13 cellular contexts compared by ENCODE assay signal in genomic region chr5:144549580-144549979, GRCh38.
DNase-seq lines count a peak whose midpoint lies in the region; ATAC-seq and TF ChIP-seq lines count a peak whose summit lies in the region.
"Had no signal": no experiment of that assay in that cellular context is flagged by ENCODE, and none has a peak within 500 bp of the region (broad histone marks: within the 10 kb centered on the region; RNA-seq: fewer than 3 reads in every experiment).

No MANE protein-coding gene starts in this region.

- DNase-seq in GM23248: peak; percentile 34
- DNase-seq in NCI-H446 treated with DMSO at 0.1 percent for 48 hours (lab: John Stamatoyannopoulos, UW): peak; percentile 91
- DNase-seq in fibroblast of mammary gland (ENCODE audit: low read depth): peak; percentile 26
- DNase-seq in skeletal muscle cell (ENCODE audit: low read depth): peak; percentile 67
- DNase-seq in stimulated activated naive B cell treated with anti-CD40 and anti-IgM and Interleukin-4, amounts not matched to agents 10 μg/mL and 1 μg/mL and 100 μg/mL, for 72 hours: no peak
- DNase-seq in T-helper 1 cell: no peak
- no peak for DNase-seq in endothelial cell (ENCODE audit: low spot score)
- DNase-seq: activated CD8-positive, alpha-beta memory T cell treated with anti-CD3 and anti-CD28 coated beads for 24 hours; retina had no signal

- H3K79me2 ChIP-seq in GM23248 (ENCODE audit: insufficient read depth): no peaks in the 10 kb centered on the region

- H3K4me1 ChIP-seq in GM23248 (ENCODE audit: insufficient read depth): peaks cover 9% of the 10 kb centered on the region; the same call in 1 of the 2 replicates
- H3K4me1 ChIP-seq: adrenal gland had no signal

- 2 to 6% methylated on average over 3 of the region's 3 CpGs for WGBS in GM23248 (ENCODE audit: low coverage in 1 of 2, low lambda C conversion rate in 2 of 2, missing lambda C conversion rate in 2 of 2), 2 experiments

- no peaks in the 10 kb centered on the region for H3K27me3 ChIP-seq in GM23248 (replicated peaks; ENCODE audit: insufficient read depth)
- H3K27me3 ChIP-seq: adrenal gland had no signal

- no peaks in the 10 kb centered on the region for H3K4me1 Mint-ChIP-seq in stimulated activated naive B cell treated with anti-CD40 and anti-IgM and Interleukin-4, amounts not matched to agents 10 μg/mL and 1 μg/mL and 100 μg/mL, for 72 hours
- no peaks in the 10 kb centered on the region for H3K4me1 Mint-ChIP-seq in endothelial cell (ENCODE audit: unreplicated experiment)

- H3K4me3 Mint-ChIP-seq in stimulated activated naive B cell treated with anti-CD40 and anti-IgM and Interleukin-4, amounts not matched to agents 10 μg/mL and 1 μg/mL and 100 μg/mL, for 72 hours: no peak overlapping the region
- H3K4me3 Mint-ChIP-seq in endothelial cell (ENCODE audit: unreplicated experiment): no peak overlapping the region

- H3K4me3 ChIP-seq in GM23248 (no peak overlapping the region), fibroblast of mammary gland (ENCODE audit: control insufficient read depth, low read depth, low read length) (no peak overlapping the region), skeletal muscle cell (ENCODE audit: low read depth, low read length) (no peak overlapping the region)
- H3K4me3 ChIP-seq: adrenal gland, SK-N-MC had no signal

- H3K27ac Mint-ChIP-seq in stimulated activated naive B cell treated with anti-CD40 and anti-IgM and Interleukin-4, amounts not matched to agents 10 μg/mL and 1 μg/mL and 100 μg/mL, for 72 hours: no peak overlapping the region
- no peak overlapping the region for H3K27ac Mint-ChIP-seq in endothelial cell (ENCODE audit: unreplicated experiment)

- no peaks in the 10 kb centered on the region for H3K36me3 Mint-ChIP-seq in stimulated activated naive B cell treated with anti-CD40 and anti-IgM and Interleukin-4, amounts not matched to agents 10 μg/mL and 1 μg/mL and 100 μg/mL, for 72 hours
- H3K36me3 Mint-ChIP-seq in endothelial cell (ENCODE audit: low read depth, unreplicated experiment): no peaks in the 10 kb centered on the region

- H3K4me2 ChIP-seq in GM23248 (ENCODE audit: unreplicated experiment): no peak overlapping the region

- no peaks in the 10 kb centered on the region for H3K36me3 ChIP-seq in GM23248 (ENCODE audit: low read depth)
- H3K36me3 ChIP-seq: adrenal gland had no signal

- H3K9me2 ChIP-seq in GM23248 (ENCODE audit: insufficient read depth): no peaks in the 10 kb centered on the region

- H3K9me3 Mint-ChIP-seq in stimulated activated naive B cell treated with anti-CD40 and anti-IgM and Interleukin-4, amounts not matched to agents 10 μg/mL and 1 μg/mL and 100 μg/mL, for 72 hours: peaks cover 0 to 4% of the 10 kb centered on the region in 2 donors
- H3K9me3 Mint-ChIP-seq in endothelial cell (ENCODE audit: unreplicated experiment): no peaks in the 10 kb centered on the region

- H3K9ac ChIP-seq in GM23248: no peak overlapping the region

- no peak overlapping the region for H2AFZ ChIP-seq in GM23248

- H3K27me3 Mint-ChIP-seq in stimulated activated naive B cell treated with anti-CD40 and anti-IgM and Interleukin-4, amounts not matched to agents 10 μg/mL and 1 μg/mL and 100 μg/mL, for 72 hours: no peaks in the 10 kb centered on the region
- H3K27me3 Mint-ChIP-seq in endothelial cell (ENCODE audit: unreplicated experiment): no peaks in the 10 kb centered on the region

- no peaks in the 10 kb centered on the region for H3F3A ChIP-seq in GM23248 (ENCODE audit: insufficient read depth)

- no peak for ATAC-seq in HG02759 (IDR thresholded peaks at IDR 0.05; ENCODE audit: unreplicated experiment)
- ATAC-seq in stimulated activated naive B cell treated with anti-CD40 and anti-IgM and Interleukin-4, amounts not matched to agents 10 μg/mL and 1 μg/mL and 100 μg/mL, for 72 hours (replicated peaks): no peak
- ATAC-seq: esophagus mucosa had no signal

- no peaks in the 10 kb centered on the region for H3K9me3 ChIP-seq in GM23248 (ENCODE audit: low read depth)
- H3K9me3 ChIP-seq: adrenal gland had no signal

- no peaks in the 10 kb centered on the region for H4K20me1 ChIP-seq in GM23248 (ENCODE audit: insufficient read depth)

- in situ Hi-C loops in GM23248 (cut with MboI): no loop called here

- no peak for TF ChIP-seq CTCF in fibroblast of mammary gland (conservative IDR thresholded peaks at IDR 0.05; ENCODE audit: control insufficient read depth, insufficient read depth, low read depth, low read length)
- TF ChIP-seq CTCF in endothelial cell (IDR thresholded peaks at IDR 0.05; ENCODE audit: unreplicated experiment): no peak

- H3K27ac ChIP-seq in GM23248: no peak overlapping the region
- H3K27ac ChIP-seq: adrenal gland, SK-N-MC had no signal

Comparison
In these comparisons a context has a peak if more than half of its experiments do, and no peak if none do; other contexts are left out.
1. DNase-seq: peak in GM23248 (single experiment), NCI-H446 treated with DMSO at 0.1 percent for 48 hours (single experiment), fibroblast of mammary gland (single experiment) and skeletal muscle cell (single experiment); none in stimulated activated naive B cell treated with anti-CD40 and anti-IgM and Interleukin-4, amounts not matched to agents 10 μg/mL and 1 μg/mL and 100 μg/mL, for 72 hours (single experiment), T-helper 1 cell (0 of 5) and endothelial cell (single experiment).